ENCODE assay signal across 11 cellular contexts in the genomic region with DNA sequence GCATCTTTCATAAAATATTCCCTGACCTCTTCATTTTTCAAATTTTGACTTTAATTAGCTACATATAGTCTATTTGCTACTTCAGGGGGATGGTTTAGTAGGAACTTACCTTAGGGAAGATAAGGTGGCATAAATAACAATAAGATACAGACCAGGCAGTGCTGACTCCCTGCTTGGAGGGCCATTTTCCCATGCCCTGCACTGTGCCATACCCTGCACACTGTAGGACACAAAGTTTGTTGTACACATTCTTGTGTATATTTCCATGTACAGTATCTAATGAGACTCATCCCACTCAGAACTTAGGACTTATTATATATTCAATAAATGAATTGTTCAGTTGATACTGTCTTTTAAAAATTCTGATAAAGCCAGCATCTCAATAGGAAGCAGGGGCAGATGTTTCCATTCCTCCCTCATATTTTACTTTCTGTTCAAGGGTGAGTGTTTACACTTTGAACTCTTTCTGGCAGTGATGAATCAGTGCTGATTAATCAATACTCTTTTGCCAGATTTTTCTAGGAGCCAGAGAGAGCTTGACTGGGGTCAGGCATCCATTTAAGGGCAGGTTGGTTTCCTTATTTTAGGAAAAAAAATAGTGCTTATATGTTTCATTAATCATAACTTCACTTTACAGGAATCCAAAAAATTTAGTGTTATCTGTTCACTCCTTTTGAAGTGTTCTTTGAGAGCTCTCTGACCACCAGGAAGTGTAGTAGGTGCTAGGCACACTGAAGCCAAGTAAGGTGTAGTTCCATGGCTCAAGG. TPM values are rescaled to one million over a fixed set of nuclear protein-coding genes. Genes with fewer than 3 reads are reported as not detected.
DNase-seq lines count a peak whose midpoint lies in the region; ATAC-seq and TF ChIP-seq lines count a peak whose summit lies in the region.
"Had no signal": no experiment of that assay in that cellular context is flagged by ENCODE, and none has a peak within 500 bp of the region (broad histone marks: within the 10 kb centered on the region; RNA-seq: fewer than 3 reads in every experiment).

No MANE protein-coding gene starts in this region.

- no peaks in the 10 kb centered on the region for H3K27me3 Mint-ChIP-seq in activated T-helper 1 cell treated with anti-CD3 and anti-CD28 coated beads, Interleukin-12 subunit alpha, Interleukin-12 subunit beta, Interleukin-2, Interleukin-4 antibody, amounts not matched to agents 30 ng/mL and 10 ng/mL and 1 ng/mL, durations not matched to agents 14 hours and 24 hours and 36 hours (ENCODE audit: insufficient read depth)

- H3K36me3 ChIP-seq in DND-41 (ENCODE audit: insufficient read depth, low read length): peaks cover 2% of the 10 kb centered on the region; the same call in 1 of the 2 replicates
- H3K36me3 ChIP-seq in mucosa of rectum (ENCODE audit: control insufficient read depth in 2 of 2, insufficient read depth in 2 of 2, low read length in 2 of 2): no peaks in the 10 kb centered on the region
- no peaks in the 10 kb centered on the region for H3K36me3 ChIP-seq in thyroid gland

- peak overlapping the region; percentile 13 for H3K27ac Mint-ChIP-seq in activated T-helper 1 cell treated with anti-CD3 and anti-CD28 coated beads, Interleukin-12 subunit alpha, Interleukin-12 subunit beta, Interleukin-2, Interleukin-4 antibody, amounts not matched to agents 30 ng/mL and 10 ng/mL and 1 ng/mL, durations not matched to agents 14 hours and 24 hours and 36 hours
- H3K27ac Mint-ChIP-seq: GM23338 had no signal

- peaks cover 21% of the 10 kb centered on the region; the same call in 1 of the 2 replicates for H4K20me1 ChIP-seq in DND-41 (ENCODE audit: insufficient read depth, low read length)

- H3K4me3 ChIP-seq in DND-41 (ENCODE audit: low read depth in 1 of 2, low read length in 2 of 2) (no peak overlapping the region), mucosa of rectum (ENCODE audit: low read length in 2 of 2) (peak overlapping the region; percentile 37 to 54), thyroid gland (replicated peaks in 1 of 3) (no peak overlapping the region)
- H3K4me3 ChIP-seq: GM23338 had no signal

- H3K36me3 Mint-ChIP-seq in activated T-helper 1 cell treated with anti-CD3 and anti-CD28 coated beads, Interleukin-12 subunit alpha, Interleukin-12 subunit beta, Interleukin-2, Interleukin-4 antibody, amounts not matched to agents 30 ng/mL and 10 ng/mL and 1 ng/mL, durations not matched to agents 14 hours and 24 hours and 36 hours (ENCODE audit: low read depth): peaks cover 6% of the 10 kb centered on the region

- H3K4me1 ChIP-seq in DND-41 (ENCODE audit: insufficient read depth, low read length) (peaks cover 11% of the 10 kb centered on the region; the same call in 1 of the 2 replicates), mucosa of rectum (ENCODE audit: control insufficient read depth in 2 of 2, insufficient read depth in 2 of 2, low read length in 2 of 2) (peaks cover 31 to 38% of the 10 kb centered on the region in 2 donors), thyroid gland (peaks cover 15 to 32% of the 10 kb centered on the region in 2 donors)

- peaks cover 92% of the 10 kb centered on the region for H3K79me2 ChIP-seq in DND-41 (ENCODE audit: insufficient read depth, low read length)

- no peaks in the 10 kb centered on the region for H3K9me3 Mint-ChIP-seq in activated T-helper 1 cell treated with anti-CD3 and anti-CD28 coated beads, Interleukin-12 subunit alpha, Interleukin-12 subunit beta, Interleukin-2, Interleukin-4 antibody, amounts not matched to agents 30 ng/mL and 10 ng/mL and 1 ng/mL, durations not matched to agents 14 hours and 24 hours and 36 hours
- H3K9me3 Mint-ChIP-seq: GM23338 had no signal

- intact Hi-C loops in activated T-helper 1 cell treated with anti-CD3 and anti-CD28 coated beads, Interleukin-12 subunit alpha, Interleukin-12 subunit beta, Interleukin-2, Interleukin-4 antibody, amounts not matched to agents 30 ng/mL and 10 ng/mL and 1 ng/mL, durations not matched to agents 14 hours and 24 hours and 36 hours (cut with micrococcal nuclease): no loop called here
- intact Hi-C loops in sciatic nerve (cut with DNase I) (no loop called here), thyroid gland (cut with DNase I) (no loop called here)

- H3K4me3 Mint-ChIP-seq in activated T-helper 1 cell treated with anti-CD3 and anti-CD28 coated beads, Interleukin-12 subunit alpha, Interleukin-12 subunit beta, Interleukin-2, Interleukin-4 antibody, amounts not matched to agents 30 ng/mL and 10 ng/mL and 1 ng/mL, durations not matched to agents 14 hours and 24 hours and 36 hours: no peak overlapping the region
- H3K4me3 Mint-ChIP-seq: GM23338 had no signal

- H2AFZ ChIP-seq in DND-41 (ENCODE audit: low read depth, low read length): no peak overlapping the region
- H2AFZ ChIP-seq: GM23338 had no signal

- TF ChIP-seq POLR2A in thyroid gland (IDR thresholded peaks at IDR 0.05): no peak

- no peak overlapping the region for H3K4me2 ChIP-seq in DND-41 (ENCODE audit: insufficient read depth, low read length)
- H3K4me2 ChIP-seq: GM23338 had no signal

- ATAC-seq in DND-41 (ENCODE audit: insufficient read depth, low read depth) (no peak), HG02588 (IDR thresholded peaks at IDR 0.05; ENCODE audit: unreplicated experiment) (peak; percentile 24), sciatic nerve (no peak), GM19351 (IDR thresholded peaks at IDR 0.05; ENCODE audit: unreplicated experiment) (no peak)

- H3K4me1 Mint-ChIP-seq in activated T-helper 1 cell treated with anti-CD3 and anti-CD28 coated beads, Interleukin-12 subunit alpha, Interleukin-12 subunit beta, Interleukin-2, Interleukin-4 antibody, amounts not matched to agents 30 ng/mL and 10 ng/mL and 1 ng/mL, durations not matched to agents 14 hours and 24 hours and 36 hours (ENCODE audit: low read depth): peaks cover 21% of the 10 kb centered on the region

- H3K9ac ChIP-seq in DND-41 (ENCODE audit: low read depth, low read length): no peak overlapping the region
- H3K9ac ChIP-seq in mucosa of rectum (ENCODE audit: low read depth in 1 of 2, low read length in 2 of 2): peak overlapping the region in 1 of 2 donors; percentile 69

- H3K9me3 ChIP-seq in DND-41 (ENCODE audit: insufficient read depth, low read length, severe bottlenecking) (no peaks in the 10 kb centered on the region), mucosa of rectum (ENCODE audit: control insufficient read depth in 2 of 2, low read length in 2 of 2) (no peaks in the 10 kb centered on the region), thyroid gland (no peaks in the 10 kb centered on the region)

- H3K27ac ChIP-seq in DND-41 (ENCODE audit: low read length) (peak overlapping the region; percentile 38), mucosa of rectum (ENCODE audit: low read depth in 2 of 2, low read length in 2 of 2) (peak overlapping the region; percentile 79 to 90), thyroid gland (no peak overlapping the region)

- TF ChIP-seq CTCF in DND-41 (IDR thresholded peaks at IDR 0.05; ENCODE audit: borderline replicate concordance, extremely low read depth, low read length, poor library complexity, severe bottlenecking): no peak
- TF ChIP-seq CTCF in thyroid gland (IDR thresholded peaks at IDR 0.05): no peak

- DNase-seq in DND-41: no peak
- no peak for DNase-seq in activated T-helper 1 cell treated with anti-CD3 and anti-CD28 coated beads, Interleukin-12 subunit alpha, Interleukin-12 subunit beta, Interleukin-2, Interleukin-4 antibody, amounts not matched to agents 30 ng/mL and 10 ng/mL and 1 ng/mL, durations not matched to agents 14 hours and 24 hours and 36 hours (ENCODE audit: low spot score)
- no peak for DNase-seq in iPS-NIHi11 (ENCODE audit: low spot score)
- no peak for DNase-seq in sciatic nerve (ENCODE audit: low spot score)
- DNase-seq in thyroid gland: no peak
- DNase-seq: central memory CD4-positive, alpha-beta T cell; NCI-H1417 had no signal

- H3K27me3 ChIP-seq in DND-41 (ENCODE audit: insufficient read depth, low read length, poor library complexity) (no peaks in the 10 kb centered on the region), mucosa of rectum (ENCODE audit: control insufficient read depth in 2 of 2, insufficient read depth in 2 of 2, low read length in 2 of 2) (no peaks in the 10 kb centered on the region), thyroid gland (no peaks in the 10 kb centered on the region)

RNA-seq across cellular contexts. Expression of gene MPZL1, which starts 30.6 kb away (rescaled TPM):
- total RNA-seq in activated T-helper 1 cell treated with anti-CD3 and anti-CD28 coated beads, Interleukin-12 subunit alpha, Interleukin-12 subunit beta, Interleukin-2, Interleukin-4 antibody, amounts not matched to agents 30 ng/mL and 10 ng/mL and 1 ng/mL, durations not matched to agents 14 hours and 24 hours and 36 hours: 40.8 and 40.9 TPM in 2 replicates
- total RNA-seq in sciatic nerve: 102 TPM
- total RNA-seq in thyroid gland: 10 to 100 TPM; 52.6 to 90.2 (median 61.8) TPM

Comparison
In these comparisons a context has a peak if more than half of its experiments do, and no peak if none do; other contexts are left out.
1. H3K27ac ChIP-seq: peak in DND-41 (single experiment) and mucosa of rectum (2 of 2); none in thyroid gland (0 of 3).
2. H3K4me3 ChIP-seq: peak in mucosa of rectum (2 of 2); none in DND-41 (0 of 2) and thyroid gland (0 of 3).